Comparison of ENCODE assay signal across 10 cellular contexts in genomic region chr18:79677840-79678239, GRCh38. TPM values are rescaled to one million over a fixed set of nuclear protein-coding genes. Genes with fewer than 3 reads are reported as not detected.
DNase-seq lines count a peak whose midpoint lies in the region; ATAC-seq and TF ChIP-seq lines count a peak whose summit lies in the region.
"Had no signal": no experiment of that assay in that cellular context is flagged by ENCODE, and none has a peak within 500 bp of the region (broad histone marks: within the 10 kb centered on the region; RNA-seq: fewer than 3 reads in every experiment).

No MANE protein-coding gene starts in this region.

- peak overlapping the region; percentile 91 for H3K4me3 Mint-ChIP-seq in stimulated activated naive CD8-positive, alpha-beta T cell treated with anti-CD3 and anti-CD28 coated beads, Interleukin-15, Interleukin-2, amounts not matched to agents 100 ng/mL and 50 ng/mL, for 24 hours
- peak overlapping the region; percentile 95 for H3K4me3 Mint-ChIP-seq in activated naive CD8-positive, alpha-beta T cell treated with anti-CD3 and anti-CD28 coated beads, Interleukin-2, amount 10 ng/mL, durations not matched to agents 7 days and 5 days

- peaks cover 38% of the 10 kb centered on the region for H3K4me1 ChIP-seq in vagina

- no peaks in the 10 kb centered on the region for H3K9me3 Mint-ChIP-seq in stimulated activated naive CD8-positive, alpha-beta T cell treated with anti-CD3 and anti-CD28 coated beads, Interleukin-15, Interleukin-2, amounts not matched to agents 100 ng/mL and 50 ng/mL, for 24 hours
- H3K9me3 Mint-ChIP-seq in activated naive CD8-positive, alpha-beta T cell treated with anti-CD3 and anti-CD28 coated beads, Interleukin-2, amount 10 ng/mL, durations not matched to agents 7 days and 5 days = peaks cover 9% of the 10 kb centered on the region

- H3K36me3 Mint-ChIP-seq in stimulated activated naive CD8-positive, alpha-beta T cell treated with anti-CD3 and anti-CD28 coated beads, Interleukin-15, Interleukin-2, amounts not matched to agents 100 ng/mL and 50 ng/mL, for 24 hours (ENCODE audit: low read depth) = peaks cover 45% of the 10 kb centered on the region
- H3K36me3 Mint-ChIP-seq in activated naive CD8-positive, alpha-beta T cell treated with anti-CD3 and anti-CD28 coated beads, Interleukin-2, amount 10 ng/mL, durations not matched to agents 7 days and 5 days = peaks cover 24% of the 10 kb centered on the region

- peak overlapping the region; percentile 77 to 98 for H3K4me3 ChIP-seq in vagina

- peaks cover 50% of the 10 kb centered on the region for H3K4me1 Mint-ChIP-seq in stimulated activated naive CD8-positive, alpha-beta T cell treated with anti-CD3 and anti-CD28 coated beads, Interleukin-15, Interleukin-2, amounts not matched to agents 100 ng/mL and 50 ng/mL, for 24 hours (ENCODE audit: low read depth)
- peaks cover 24% of the 10 kb centered on the region for H3K4me1 Mint-ChIP-seq in activated naive CD8-positive, alpha-beta T cell treated with anti-CD3 and anti-CD28 coated beads, Interleukin-2, amount 10 ng/mL, durations not matched to agents 7 days and 5 days

- intact Hi-C loops in vagina (cut with DNase I) = no loop called here

- TF ChIP-seq CTCF in vagina (IDR thresholded peaks at IDR 0.05) = no peak

- no peak for TF ChIP-seq POLR2A in vagina (IDR thresholded peaks at IDR 0.05)

- no peak for ATAC-seq in stimulated activated naive CD8-positive, alpha-beta T cell treated with anti-CD3 and anti-CD28 coated beads, Interleukin-15, Interleukin-2, amounts not matched to agents 100 U/mL and 50 U/mL, for 24 hours
- no peak for ATAC-seq in activated naive CD8-positive, alpha-beta T cell treated with anti-CD3 and anti-CD28 coated beads, Interleukin-2, amount 10 ng/mL, durations not matched to agents 7 days and 5 days (ENCODE audit: low read depth)

- DNase-seq in stimulated activated naive CD8-positive, alpha-beta T cell treated with anti-CD3 and anti-CD28 coated beads, Interleukin-15, Interleukin-2, amounts not matched to agents 100 U/mL and 50 U/mL, for 24 hours = no peak
- DNase-seq in activated naive CD8-positive, alpha-beta T cell treated with anti-CD3 and anti-CD28 coated beads, Interleukin-2, amount 10 ng/mL, durations not matched to agents 7 days and 5 days = no peak
- DNase-seq in mesenteric fat pad (ENCODE audit: low spot score) = peak; percentile 62
- DNase-seq in vagina (ENCODE audit: extremely low spot score in 2 of 2) = peak in 1 of 2 donors; percentile 64
- DNase-seq in RPMI8226 = no peak
- DNase-seq in RKO (ENCODE audit: low spot score) = no peak
- no peak for DNase-seq in ureter (ENCODE audit: low spot score)
- DNase-seq: DMS153, NCI-H748 treated with DMSO at 0.1 percent for 48 hours had no signal

- H3K27ac ChIP-seq in vagina = peak overlapping the region; percentile 96

- no peaks in the 10 kb centered on the region for H3K27me3 Mint-ChIP-seq in stimulated activated naive CD8-positive, alpha-beta T cell treated with anti-CD3 and anti-CD28 coated beads, Interleukin-15, Interleukin-2, amounts not matched to agents 100 ng/mL and 50 ng/mL, for 24 hours
- H3K27me3 Mint-ChIP-seq in activated naive CD8-positive, alpha-beta T cell treated with anti-CD3 and anti-CD28 coated beads, Interleukin-2, amount 10 ng/mL, durations not matched to agents 7 days and 5 days = no peaks in the 10 kb centered on the region

- no peaks in the 10 kb centered on the region for H3K36me3 ChIP-seq in vagina

- H3K9me3 ChIP-seq in vagina = no peaks in the 10 kb centered on the region

- peak overlapping the region; percentile 97 for H3K27ac Mint-ChIP-seq in stimulated activated naive CD8-positive, alpha-beta T cell treated with anti-CD3 and anti-CD28 coated beads, Interleukin-15, Interleukin-2, amounts not matched to agents 100 ng/mL and 50 ng/mL, for 24 hours
- H3K27ac Mint-ChIP-seq in activated naive CD8-positive, alpha-beta T cell treated with anti-CD3 and anti-CD28 coated beads, Interleukin-2, amount 10 ng/mL, durations not matched to agents 7 days and 5 days = peak overlapping the region; percentile 99

- no peaks in the 10 kb centered on the region for H3K27me3 ChIP-seq in vagina

- POLR2A ChIA-PET in activated naive CD8-positive, alpha-beta T cell treated with anti-CD3 and anti-CD28 coated beads, Interleukin-2, amount 10 ng/mL, durations not matched to agents 7 days and 5 days (lab: Charles Lee) = no interaction called here

RNA-seq across cellular contexts. Expression of gene CTDP1, which starts 1.8 kb away (rescaled TPM):
- 10 to 100 TPM; 41.6 to 42.5 TPM for total RNA-seq in activated naive CD8-positive, alpha-beta T cell treated with anti-CD3 and anti-CD28 coated beads, Interleukin-2, amount 10 ng/mL, durations not matched to agents 7 days and 5 days
- total RNA-seq in mesenteric fat pad = 20.8 TPM
- 23.3 TPM for total RNA-seq in vagina
- total RNA-seq in ureter = 23.8 TPM
